ENCODE assay signal across 9 cellular contexts in genomic region chr2:98454500-98455235, GRCh38. TPM values are rescaled to one million over a fixed set of nuclear protein-coding genes. Genes with fewer than 3 reads are reported as not detected.
DNase-seq lines count a peak whose midpoint lies in the region; ATAC-seq and TF ChIP-seq lines count a peak whose summit lies in the region.
"Had no signal": no experiment of that assay in that cellular context is flagged by ENCODE, and none has a peak within 500 bp of the region (broad histone marks: within the 10 kb centered on the region; RNA-seq: fewer than 3 reads in every experiment).

No MANE protein-coding gene starts in this region.

- ATAC-seq in GM18517 (IDR thresholded peaks at IDR 0.05; ENCODE audit: unreplicated experiment) (peak; percentile 24), HG03135 (IDR thresholded peaks at IDR 0.05; ENCODE audit: unreplicated experiment) (no peak)
- no peak for ATAC-seq in activated CD4-positive, CD25-positive, alpha-beta regulatory T cell treated with anti-CD3 and anti-CD28 coated beads, Interleukin-2, amount 50 U/mL, for 24 hours

- CTCF ChIA-PET in mammary epithelial cell (lab: Charles Lee; ENCODE audit: low non-redundant PET), result no interaction called here

- DNase-seq in HL-60 (ENCODE audit: low read depth in 1 of 2, low spot score in 1 of 2) (peak in 1 of 2 experiments; percentile 65), medulla oblongata (ENCODE audit: extremely low spot score) (peak; percentile 53), GOT3 (lab: John Stamatoyannopoulos, UW) (no peak), mammary epithelial cell (no peak)
- no peak for DNase-seq in activated T-helper 2 cell treated with anti-CD3 and anti-CD28 coated beads, Interferon-gamma antibody, Interleukin-2, Interleukin-4, amounts not matched to agents 10 μg/mL and 5 μg/mL and 100 μg/mL, durations not matched to agents 14 hours and 24 hours and 36 hours (ENCODE audit: low spot score)

- peaks cover 90% of the 10 kb centered on the region for H3K4me1 Mint-ChIP-seq in activated T-helper 2 cell treated with anti-CD3 and anti-CD28 coated beads, Interferon-gamma antibody, Interleukin-2, Interleukin-4, amounts not matched to agents 10 μg/mL and 5 μg/mL and 100 μg/mL, durations not matched to agents 14 hours and 24 hours and 36 hours (ENCODE audit: low read depth)

- in situ Hi-C loops in mammary epithelial cell (cut with MboI; ENCODE audit: low sequenced_read_pairs in 2 of 2), result no loop called here

- no peaks in the 10 kb centered on the region for H4K20me1 ChIP-seq in mammary epithelial cell (ENCODE audit: insufficient read depth, low read length)

- 100% methylated on average over 2 of the region's 6 CpGs for WGBS in mammary epithelial cell (ENCODE audit: low coverage, missing lambda C conversion rate)

- intact Hi-C loops in activated T-helper 2 cell treated with anti-CD3 and anti-CD28 coated beads, Interferon-gamma antibody, Interleukin-2, Interleukin-4, amounts not matched to agents 10 μg/mL and 5 μg/mL and 100 μg/mL, durations not matched to agents 14 hours and 24 hours and 36 hours (cut with micrococcal nuclease), result loop anchor here (1.0 to 10.0 kb wide), 3 partner anchors 8 to 740 kb away; partner anchors contain the start of gene ZAP70
- intact Hi-C loops in mammary epithelial cell (cut with micrococcal nuclease), result no loop called here

- no peak overlapping the region for H3K9ac ChIP-seq in mammary epithelial cell (ENCODE audit: insufficient read depth, low read length)

- no peak overlapping the region for H3K4me2 ChIP-seq in mammary epithelial cell (ENCODE audit: insufficient read depth, low read depth, low read length)

- H3K4me3 Mint-ChIP-seq in activated T-helper 2 cell treated with anti-CD3 and anti-CD28 coated beads, Interferon-gamma antibody, Interleukin-2, Interleukin-4, amounts not matched to agents 10 μg/mL and 5 μg/mL and 100 μg/mL, durations not matched to agents 14 hours and 24 hours and 36 hours (ENCODE audit: low read depth), result peak overlapping the region; percentile 59

- H3K9me3 ChIP-seq in mammary epithelial cell (replicated peaks; ENCODE audit: insufficient read depth, low read length), result no peaks in the 10 kb centered on the region
- H3K9me3 ChIP-seq: vagina had no signal

- H3K9me3 Mint-ChIP-seq in activated T-helper 2 cell treated with anti-CD3 and anti-CD28 coated beads, Interferon-gamma antibody, Interleukin-2, Interleukin-4, amounts not matched to agents 10 μg/mL and 5 μg/mL and 100 μg/mL, durations not matched to agents 14 hours and 24 hours and 36 hours, result no peaks in the 10 kb centered on the region

- H3K27me3 ChIP-seq in HL-60 (ENCODE audit: insufficient read depth, poor library complexity, severe bottlenecking) (no peaks in the 10 kb centered on the region), mammary epithelial cell (ENCODE audit: insufficient read depth, low read length) (no peaks in the 10 kb centered on the region)
- H3K27me3 ChIP-seq: vagina had no signal

- no peaks in the 10 kb centered on the region for H3K36me3 ChIP-seq in mammary epithelial cell (ENCODE audit: insufficient read depth, low read length)
- H3K36me3 ChIP-seq: vagina had no signal

- H3K36me3 Mint-ChIP-seq in activated T-helper 2 cell treated with anti-CD3 and anti-CD28 coated beads, Interferon-gamma antibody, Interleukin-2, Interleukin-4, amounts not matched to agents 10 μg/mL and 5 μg/mL and 100 μg/mL, durations not matched to agents 14 hours and 24 hours and 36 hours (ENCODE audit: low read depth), result peaks cover 40% of the 10 kb centered on the region

- peak overlapping the region; percentile 57 for H3K27ac ChIP-seq in HL-60 (replicated peaks)
- no peak overlapping the region for H3K27ac ChIP-seq in mammary epithelial cell (ENCODE audit: insufficient read depth, low read depth, low read length)
- H3K27ac ChIP-seq: vagina had no signal

- H2AFZ ChIP-seq in mammary epithelial cell (ENCODE audit: low read depth, low read length), result no peak overlapping the region

- H3K4me3 ChIP-seq in HL-60 (replicated peaks; ENCODE audit: insufficient read depth, low read length), result no peak overlapping the region
- H3K4me3 ChIP-seq in mammary epithelial cell (replicated peaks in 1 of 3; ENCODE audit: insufficient read depth in 1 of 3, low read depth in 2 of 3, low read length in 3 of 3), result no peak overlapping the region
- H3K4me3 ChIP-seq: vagina had no signal

- peak overlapping the region; percentile 91 for H3K27ac Mint-ChIP-seq in activated T-helper 2 cell treated with anti-CD3 and anti-CD28 coated beads, Interferon-gamma antibody, Interleukin-2, Interleukin-4, amounts not matched to agents 10 μg/mL and 5 μg/mL and 100 μg/mL, durations not matched to agents 14 hours and 24 hours and 36 hours

- H3K27me3 Mint-ChIP-seq in activated T-helper 2 cell treated with anti-CD3 and anti-CD28 coated beads, Interferon-gamma antibody, Interleukin-2, Interleukin-4, amounts not matched to agents 10 μg/mL and 5 μg/mL and 100 μg/mL, durations not matched to agents 14 hours and 24 hours and 36 hours (ENCODE audit: low read depth), result no peaks in the 10 kb centered on the region

- peaks cover 78% of the 10 kb centered on the region for H3K79me2 ChIP-seq in mammary epithelial cell (ENCODE audit: insufficient read depth, low read length)

- BruUV-seq in mammary epithelial cell (replicated peaks; lab: Mats Ljungman, UMichigan), result no TSS peak

- dilution Hi-C loops in mammary epithelial cell (cut with HindIII; ENCODE audit: low sequenced_read_pairs), result loop anchor here (5.0 kb wide), 2 partner anchors 53 to 88 kb away; no protein-coding TSS in a partner anchor

- H3K4me1 ChIP-seq in mammary epithelial cell (ENCODE audit: insufficient read depth, low read length), result peaks cover 33% of the 10 kb centered on the region

- no peak for TF ChIP-seq CTCF in HL-60 (IDR thresholded peaks at IDR 0.05; ENCODE audit: insufficient read depth, low read length)
- TF ChIP-seq CTCF in mammary epithelial cell (conservative IDR thresholded peaks at IDR 0.05 in 1 of 2, IDR thresholded peaks at IDR 0.05 in 1 of 2; ENCODE audit: extremely low read depth in 1 of 2, insufficient read depth in 1 of 2, low read depth in 1 of 2, low read length in 2 of 2), result no peak

RNA-seq across cellular contexts. Expression of gene INPP4A, which starts 10.0 kb away (rescaled TPM):
- 35.9 and 40.2 TPM in 2 replicates for total RNA-seq in activated T-helper 2 cell treated with anti-CD3 and anti-CD28 coated beads, Interferon-gamma antibody, Interleukin-2, Interleukin-4, amounts not matched to agents 10 μg/mL and 5 μg/mL and 100 μg/mL, durations not matched to agents 14 hours and 24 hours and 36 hours
- 10 to 100 TPM; 26.3 to 36.5 TPM for total RNA-seq in mammary epithelial cell
- polyA plus RNA-seq in mammary epithelial cell, result 10.1 TPM
- polyA minus RNA-seq in mammary epithelial cell, result 25.8 TPM
